ENCODE assay signal across 19 cellular contexts in genomic region chr6:127851197-127851596, GRCh38. TPM values are rescaled to one million over a fixed set of nuclear protein-coding genes. Genes with fewer than 3 reads are reported as not detected.
"Had no signal": no experiment of that assay in that cellular context is flagged by ENCODE, and none has a peak within 500 bp of the region (broad histone marks: within the 10 kb centered on the region; RNA-seq: fewer than 3 reads in every experiment).

No MANE protein-coding gene starts in this region.

- H3K27me3 ChIP-seq: cardiac muscle cell had no signal

- H3K4me3 Mint-ChIP-seq: activated B cell treated with CpG ODN at 0.5 μM for 24 hours; activated CD4-positive, alpha-beta T cell treated with anti-CD3 and anti-CD28 coated beads, Interleukin-2, amount 10 ng/mL, durations not matched to agents 24 days and 14 days; activated naive CD4-positive, alpha-beta T cell treated with anti-CD3 and anti-CD28 coated beads, Interleukin-2, amount 10 ng/mL, durations not matched to agents 7 days and 5 days; activated T-helper 17 cell treated with anti-CD3 and anti-CD28 coated beads, Interleukin-2, amount 50 U/mL, for 72 hours; naive B cell; stimulated activated naive B cell treated with anti-CD40 and anti-IgM and Interleukin-4, amounts not matched to agents 10 μg/mL and 1 μg/mL and 100 μg/mL, for 72 hours; T-helper 17 cell had no signal

- H3K9me3 ChIP-seq: lower lobe of right lung had no signal

- DNase-seq: activated B cell treated with CpG ODN at 0.5 μM for 24 hours; activated CD4-positive, alpha-beta T cell treated with anti-CD3 and anti-CD28 coated beads, Interleukin-2, amount 10 ng/mL, durations not matched to agents 24 days and 14 days; activated naive CD4-positive, alpha-beta T cell treated with anti-CD3 and anti-CD28 coated beads, Interleukin-2, amount 10 ng/mL, durations not matched to agents 7 days and 5 days; activated T-cell treated with anti-CD3 and anti-CD28 coated beads for 4 hours; cortex of kidney; effector memory CD4-positive, alpha-beta T cell; glutamatergic neuron; left cardiac atrium; lower lobe of right lung; naive B cell; nucleus accumbens; right cardiac atrium; stimulated activated CD4-positive, alpha-beta T cell treated with anti-CD3 and anti-CD28 coated beads, Interleukin-1b, Interleukin-23, amount 100 ng/mL, for 48 hours; stimulated activated naive B cell treated with anti-CD40 and anti-IgM and Interleukin-4, amounts not matched to agents 10 μg/mL and 1 μg/mL and 100 μg/mL, for 72 hours; T-helper 17 cell; trophoblast cell had no signal

- H3K4me1 ChIP-seq: lower lobe of right lung had no signal

- H3K36me3 ChIP-seq: cardiac muscle cell, lower lobe of right lung had no signal

- H3K9me3 Mint-ChIP-seq: activated B cell treated with CpG ODN at 0.5 μM for 24 hours; activated T-helper 17 cell treated with anti-CD3 and anti-CD28 coated beads, Interleukin-2, amount 50 U/mL, for 72 hours; stimulated activated naive B cell treated with anti-CD40 and anti-IgM and Interleukin-4, amounts not matched to agents 10 μg/mL and 1 μg/mL and 100 μg/mL, for 72 hours had no signal

- H3K27ac ChIP-seq: cardiac muscle cell, lower lobe of right lung had no signal

- H3K27ac Mint-ChIP-seq: activated B cell treated with CpG ODN at 0.5 μM for 24 hours; activated CD4-positive, alpha-beta T cell treated with anti-CD3 and anti-CD28 coated beads, Interleukin-2, amount 10 ng/mL, durations not matched to agents 24 days and 14 days; activated naive CD4-positive, alpha-beta T cell treated with anti-CD3 and anti-CD28 coated beads, Interleukin-2, amount 10 ng/mL, durations not matched to agents 7 days and 5 days; activated T-helper 17 cell treated with anti-CD3 and anti-CD28 coated beads, Interleukin-2, amount 50 U/mL, for 72 hours; naive B cell; progenitor cell of endocrine pancreas; stimulated activated naive B cell treated with anti-CD40 and anti-IgM and Interleukin-4, amounts not matched to agents 10 μg/mL and 1 μg/mL and 100 μg/mL, for 72 hours had no signal

- H3K4me1 Mint-ChIP-seq: activated B cell treated with CpG ODN at 0.5 μM for 24 hours; naive B cell; stimulated activated naive B cell treated with anti-CD40 and anti-IgM and Interleukin-4, amounts not matched to agents 10 μg/mL and 1 μg/mL and 100 μg/mL, for 72 hours had no signal

- H3K36me3 Mint-ChIP-seq: naive B cell; stimulated activated naive B cell treated with anti-CD40 and anti-IgM and Interleukin-4, amounts not matched to agents 10 μg/mL and 1 μg/mL and 100 μg/mL, for 72 hours had no signal

- H3K27me3 Mint-ChIP-seq: activated B cell treated with CpG ODN at 0.5 μM for 24 hours; activated CD4-positive, alpha-beta T cell treated with anti-CD3 and anti-CD28 coated beads, Interleukin-2, amount 10 ng/mL, durations not matched to agents 24 days and 14 days; activated naive CD4-positive, alpha-beta T cell treated with anti-CD3 and anti-CD28 coated beads, Interleukin-2, amount 10 ng/mL, durations not matched to agents 7 days and 5 days; activated T-helper 17 cell treated with anti-CD3 and anti-CD28 coated beads, Interleukin-2, amount 50 U/mL, for 72 hours; naive B cell; progenitor cell of endocrine pancreas; stimulated activated naive B cell treated with anti-CD40 and anti-IgM and Interleukin-4, amounts not matched to agents 10 μg/mL and 1 μg/mL and 100 μg/mL, for 72 hours; T-helper 17 cell had no signal

- H3K4me3 ChIP-seq: cardiac muscle cell, lower lobe of right lung had no signal

- ATAC-seq: activated T-helper 17 cell treated with anti-CD3 and anti-CD28 coated beads, Interleukin-2, amount 50 U/mL, for 72 hours; left cardiac atrium; lower lobe of right lung; right cardiac atrium; stimulated activated naive B cell treated with anti-CD40 and anti-IgM and Interleukin-4, amounts not matched to agents 10 μg/mL and 1 μg/mL and 100 μg/mL, for 72 hours; T-helper 17 cell had no signal

RNA-seq across cellular contexts. Expression of gene THEMIS, which starts 49.7 kb away (rescaled TPM):
- total RNA-seq: activated B cell treated with CpG ODN at 0.5 μM for 24 hours, cardiac muscle cell, progenitor cell of endocrine pancreas had no signal
- polyA plus RNA-seq: right cardiac atrium had no signal
